In the genomic region with DNA sequence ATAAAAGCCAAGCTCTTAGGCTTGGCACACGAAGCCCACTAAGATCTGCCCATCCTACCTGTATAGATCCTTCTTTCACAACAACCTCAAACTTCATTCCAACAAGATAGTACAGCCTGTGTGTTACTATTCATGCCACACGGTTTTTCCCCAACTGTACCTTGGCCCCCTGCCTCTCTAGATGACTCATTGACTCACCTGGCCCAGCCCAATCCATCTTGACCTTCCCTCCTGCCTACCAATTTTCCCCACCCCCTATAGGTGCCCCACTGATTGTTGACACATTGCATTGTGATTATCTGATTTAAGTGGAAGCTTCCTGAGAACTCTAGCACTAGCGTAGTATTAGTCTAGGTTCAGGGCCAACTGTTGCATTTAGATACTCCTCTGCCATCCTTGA, we compare ENCODE assay signal across 16 cellular contexts.
"Had no signal": no experiment of that assay in that cellular context is flagged by ENCODE, and none has a peak within 500 bp of the region (broad histone marks: within the 10 kb centered on the region; RNA-seq: fewer than 3 reads in every experiment).

No MANE protein-coding gene starts in this region.

- H3K36me3 Mint-ChIP-seq: immature natural killer cell had no signal

- H3K4me3 Mint-ChIP-seq: endodermal cell; immature natural killer cell; nephron progenitor cell; stimulated activated naive CD8-positive, alpha-beta T cell treated with anti-CD3 and anti-CD28 coated beads, Interleukin-15, amount 100 ng/mL, for 72 hours had no signal

- H3K27me3 Mint-ChIP-seq: stimulated activated naive CD8-positive, alpha-beta T cell treated with anti-CD3 and anti-CD28 coated beads, Interleukin-15, amount 100 ng/mL, for 72 hours had no signal

- H3K27me3 ChIP-seq: body of pancreas, pancreas, testis had no signal

- H3K27ac Mint-ChIP-seq: endodermal cell, immature natural killer cell, nephron progenitor cell had no signal

- ATAC-seq: body of pancreas; left cardiac atrium; stimulated activated naive CD8-positive, alpha-beta T cell treated with anti-CD3 and anti-CD28 coated beads, Interleukin-15, amount 100 ng/mL, for 72 hours had no signal

- H3K27ac ChIP-seq: body of pancreas, pancreas, testis had no signal

- H3K9me3 Mint-ChIP-seq: endodermal cell, nephron progenitor cell had no signal

- H3K36me3 ChIP-seq: pancreas had no signal

- DNase-seq: activated CD4-positive, alpha-beta T cell treated with anti-CD3 and anti-CD28 coated beads for 1 hour; activated CD4-positive, alpha-beta T cell treated with anti-CD3 and anti-CD28 coated beads, Interleukin-2, amount 50 U/mL, for 48 hours; activated CD8-positive, alpha-beta memory T cell treated with anti-CD3 and anti-CD28 coated beads, Interleukin-2, amount 50 U/mL, for 4 hours; activated naive CD4-positive, alpha-beta T cell treated with Interleukin-2 at 50 U/mL for 16 hours; body of pancreas; cerebellar nuclear complex; endodermal cell; erythroblast; immature natural killer cell; left cardiac atrium; nephron progenitor cell; pancreas; stimulated activated CD4-positive, alpha-beta T cell treated with anti-CD3 and anti-CD28 coated beads, Interleukin-4, amount 100 ng/mL, for 24 hours; stimulated activated naive CD8-positive, alpha-beta T cell treated with anti-CD3 and anti-CD28 coated beads, Interleukin-15, amount 100 ng/mL, for 72 hours; T1000; testis had no signal

- H3K9me3 ChIP-seq: body of pancreas, pancreas, testis had no signal

- H3K4me1 ChIP-seq: testis had no signal

- H3K4me3 ChIP-seq: body of pancreas, pancreas, testis had no signal

- FAIRE-seq: pancreas had no signal
